ENCODE assay signal across 8 cellular contexts in the genomic region with DNA sequence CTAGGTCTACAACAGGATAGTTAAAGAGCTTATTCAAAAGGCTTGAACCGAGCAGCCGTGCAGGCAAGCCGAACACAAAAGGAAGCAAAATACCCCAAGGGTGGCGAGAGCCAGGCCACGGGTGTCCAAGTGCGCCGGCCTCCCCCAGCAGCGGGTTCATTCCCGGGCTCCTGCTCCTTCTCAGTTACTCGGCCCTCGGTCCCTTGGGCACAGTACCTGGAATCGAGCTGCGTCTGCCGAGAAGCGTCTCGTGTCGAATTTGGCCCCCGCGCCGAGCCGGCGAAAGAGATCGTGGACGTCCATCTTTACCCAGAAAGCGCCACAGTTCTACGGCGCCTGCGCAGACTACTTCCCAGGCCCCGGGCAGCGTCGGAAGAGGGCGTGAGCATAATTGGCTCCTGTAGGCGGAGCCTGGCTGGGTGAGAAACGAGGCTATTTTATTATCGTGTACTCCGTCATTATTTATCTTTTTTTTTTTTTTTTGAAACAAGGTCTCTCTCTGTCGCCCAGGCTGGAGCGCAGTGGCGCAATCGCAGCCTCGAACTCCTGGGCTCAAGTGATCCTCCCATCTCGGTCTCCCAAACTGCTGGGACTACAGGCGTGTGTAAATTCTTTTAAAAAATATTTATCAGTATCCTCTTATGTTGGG. TPM values are rescaled to one million over a fixed set of nuclear protein-coding genes. Genes with fewer than 3 reads are reported as not detected.
DNase-seq lines count a peak whose midpoint lies in the region; ATAC-seq and TF ChIP-seq lines count a peak whose summit lies in the region.

A gene with protein sequence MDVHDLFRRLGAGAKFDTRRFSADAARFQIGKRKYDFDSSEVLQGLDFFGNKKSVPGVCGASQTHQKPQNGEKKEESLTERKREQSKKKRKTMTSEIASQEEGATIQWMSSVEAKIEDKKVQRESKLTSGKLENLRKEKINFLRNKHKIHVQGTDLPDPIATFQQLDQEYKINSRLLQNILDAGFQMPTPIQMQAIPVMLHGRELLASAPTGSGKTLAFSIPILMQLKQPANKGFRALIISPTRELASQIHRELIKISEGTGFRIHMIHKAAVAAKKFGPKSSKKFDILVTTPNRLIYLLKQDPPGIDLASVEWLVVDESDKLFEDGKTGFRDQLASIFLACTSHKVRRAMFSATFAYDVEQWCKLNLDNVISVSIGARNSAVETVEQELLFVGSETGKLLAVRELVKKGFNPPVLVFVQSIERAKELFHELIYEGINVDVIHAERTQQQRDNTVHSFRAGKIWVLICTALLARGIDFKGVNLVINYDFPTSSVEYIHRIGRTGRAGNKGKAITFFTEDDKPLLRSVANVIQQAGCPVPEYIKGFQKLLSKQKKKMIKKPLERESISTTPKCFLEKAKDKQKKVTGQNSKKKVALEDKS (minus strand): TSS at position 329 of the 649 bp plus-strand sequence. CDS start 26 bp downstream, at position 303.

- H4K20me1 ChIP-seq in hepatocyte (ENCODE audit: insufficient read depth, poor library complexity, severe bottlenecking), result peaks cover 10% of the 10 kb centered on the region

- H3K4me1 ChIP-seq in hepatocyte (ENCODE audit: insufficient read depth) (peaks cover 23% of the 10 kb centered on the region), rectal smooth muscle tissue (ENCODE audit: control insufficient read depth, insufficient read depth, low read length) (peaks cover 6% of the 10 kb centered on the region), uterus (no peaks in the 10 kb centered on the region)

- H3K4me3 ChIP-seq in GM12875 (ENCODE audit: low read depth, low read length) (peak within 1 kb of the TSS; percentile 67), astrocyte of the cerebellum (ENCODE audit: low read depth, low read length) (peak within 1 kb of the TSS; percentile 69), hepatocyte (peak within 1 kb of the TSS; percentile 80), rectal smooth muscle tissue (ENCODE audit: low read length) (peak within 1 kb of the TSS; percentile 85), uterus (peak within 1 kb of the TSS; percentile 60 to 68)

- H3K9ac ChIP-seq in rectal smooth muscle tissue (ENCODE audit: low read length), result peak within 1 kb of the TSS; percentile 87

- peak; percentile 71 for DNase-seq in NCI-H2081 treated with DMSO at 0.1 percent for 48 hours (lab: John Stamatoyannopoulos, UW)
- peak; percentile 82 for DNase-seq in T-helper 9 cell
- peak; percentile 70 for DNase-seq in astrocyte of the cerebellum (ENCODE audit: low read depth)
- peak; percentile 97 for DNase-seq in hepatocyte (ENCODE audit: low spot score)
- peak; percentile 90 to 92 for DNase-seq in uterus

- peak; percentile 85 for ATAC-seq in HG02943 (IDR thresholded peaks at IDR 0.05; ENCODE audit: low read depth, unreplicated experiment)

- H3K9me2 ChIP-seq in hepatocyte (replicated peaks; ENCODE audit: insufficient read depth), result no peaks in the 10 kb centered on the region

- intact Hi-C loops in uterus (cut with DNase I; ENCODE audit: low total_unique reads), result no loop called here

- in situ Hi-C loops in astrocyte of the cerebellum (cut with HindIII; ENCODE audit: low sequenced_read_pairs), result no loop called here

- TF ChIP-seq POLR2A in uterus (IDR thresholded peaks at IDR 0.05), result peak; percentile 20 to 64

- no peaks in the 10 kb centered on the region for H3K9me3 ChIP-seq in hepatocyte (ENCODE audit: low read depth)
- H3K9me3 ChIP-seq in uterus, result no peaks in the 10 kb centered on the region

- H3K36me3 ChIP-seq in hepatocyte (replicated peaks; ENCODE audit: insufficient read depth, low read depth), result no peaks in the 10 kb centered on the region
- peaks cover 3% of the 10 kb centered on the region for H3K36me3 ChIP-seq in rectal smooth muscle tissue (ENCODE audit: control insufficient read depth, insufficient read depth, low read length)
- no peaks in the 10 kb centered on the region for H3K36me3 ChIP-seq in uterus

- peaks cover 2% of the 10 kb centered on the region for H3K27me3 ChIP-seq in hepatocyte
- H3K27me3 ChIP-seq in rectal smooth muscle tissue (ENCODE audit: control insufficient read depth, insufficient read depth, low read length), result no peaks in the 10 kb centered on the region
- no peaks in the 10 kb centered on the region for H3K27me3 ChIP-seq in uterus

- TF ChIP-seq CTCF in GM12875 (IDR thresholded peaks at IDR 0.05; ENCODE audit: borderline replicate concordance, insufficient read depth, low read depth, low read length) (no peak), astrocyte of the cerebellum (IDR thresholded peaks at IDR 0.05; ENCODE audit: low read depth, low read length, missing control alignments) (no peak), hepatocyte (IDR thresholded peaks at IDR 0.05; ENCODE audit: poor library complexity) (no peak), uterus (IDR thresholded peaks at IDR 0.05) (peak in 2 of 4 experiments; percentile 19 to 22)

- H3K4me2 ChIP-seq in hepatocyte, result peak within 1 kb of the TSS; percentile 82

- peak within 1 kb of the TSS; percentile 47 for H2AFZ ChIP-seq in hepatocyte

- peaks cover 45% of the 10 kb centered on the region for H3K79me2 ChIP-seq in hepatocyte

- 2% methylated on average over 43 of the region's 43 CpGs for WGBS in hepatocyte (ENCODE audit: low lambda C conversion rate, missing lambda C conversion rate)

- peak within 1 kb of the TSS; percentile 92 for H3K27ac ChIP-seq in hepatocyte
- H3K27ac ChIP-seq in rectal smooth muscle tissue (ENCODE audit: low read depth, low read length), result peak within 1 kb of the TSS; percentile 89
- H3K27ac ChIP-seq in uterus, result peak within 1 kb of the TSS; percentile 77 to 82

RNA-seq across cellular contexts. Expression of the gene that starts here (rescaled TPM):
- total RNA-seq in hepatocyte (44.0 and 45.7 TPM in 2 replicates), uterus (10 to 100 TPM; 15.9 to 36.6 (median 24.9) TPM)
- polyA plus RNA-seq in hepatocyte, result 28.8 and 31.0 TPM in 2 replicates

Comparison
In these comparisons a context has a peak if more than half of its experiments do, and no peak if none do; other contexts are left out.
1. Peak in every context shown above with its lines: DNase-seq, ATAC-seq, H3K4me3 ChIP-seq and H3K27ac ChIP-seq.